In the genomic region with DNA sequence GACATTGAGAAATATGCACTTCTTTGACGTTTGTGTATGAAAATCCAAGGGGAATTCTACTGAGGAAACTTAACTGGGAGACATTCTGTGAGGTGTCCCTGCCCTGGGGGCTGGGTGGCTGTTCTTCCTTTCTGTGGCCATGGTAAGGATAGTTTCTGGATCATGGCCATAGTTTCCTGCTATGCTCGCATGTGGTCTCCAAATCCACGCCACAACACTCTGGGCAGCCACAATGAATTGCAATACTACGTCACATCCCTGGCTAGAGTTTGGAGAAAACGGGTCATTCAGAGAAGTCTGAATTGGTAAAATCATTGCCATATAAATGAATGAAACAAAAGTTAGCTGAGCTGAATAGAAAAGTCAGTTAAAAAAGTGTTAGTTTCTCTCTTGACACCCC, we compare ENCODE assay signal across 28 cellular contexts.
"Had no signal": no experiment of that assay in that cellular context is flagged by ENCODE, and none has a peak within 500 bp of the region (broad histone marks: within the 10 kb centered on the region; RNA-seq: fewer than 3 reads in every experiment).

No MANE protein-coding gene starts in this region.

- H3K27ac ChIP-seq: colonic mucosa, epithelial cell of prostate, gastrocnemius medialis, ovary, testis, tibial artery had no signal

- H3K27me3 ChIP-seq: colonic mucosa, gastrocnemius medialis, ovary, testis, tibial artery had no signal

- H3K4me3 ChIP-seq: colonic mucosa, gastrocnemius medialis, mucosa of descending colon, ovary, testis, tibial artery had no signal

- DNase-seq: colonic mucosa; effector CD8-positive, alpha-beta T cell; endodermal cell; foreskin fibroblast; gastrocnemius medialis; head of caudate nucleus; mesenchymal stem cell; mucosa of descending colon; naive thymus-derived CD4-positive, alpha-beta T cell; occipital lobe; ovary; posterior cingulate gyrus; retina; stimulated activated CD4-positive, alpha-beta T cell treated with anti-CD3 and anti-CD28 coated beads, Interleukin-2, amount 100 ng/mL, for 24 hours; stimulated activated CD4-positive, alpha-beta T cell treated with anti-CD3 and anti-CD28 coated beads, Interleukin-4, amount 100 ng/mL, for 24 hours; stimulated activated naive CD8-positive, alpha-beta T cell treated with anti-CD3 and anti-CD28 coated beads, Interleukin-15, Interleukin-2, amounts not matched to agents 100 U/mL and 50 U/mL, for 24 hours; substantia nigra; testis; tibial artery had no signal

- H3K4me1 ChIP-seq: colonic mucosa, testis had no signal

- H3K36me3 ChIP-seq: colonic mucosa, ovary had no signal

- H3K4me3 Mint-ChIP-seq: dendritic cell treated with granulocyte-macrophage colony-stimulating factor and Interleukin-4, amounts not matched to agents 40 ng/mL and 50 ng/mL, for 4 days; endodermal cell; mesothelial cell of epicardium; naive thymus-derived CD4-positive, alpha-beta T cell; nephron; stimulated activated effector memory CD8-positive, alpha-beta T cell treated with anti-CD3 and anti-CD28 coated beads, Interleukin-12 subunit alpha, Interleukin-12 subunit beta, amount 100 ng/mL, for 72 hours; type B pancreatic cell had no signal

- H3K4me1 Mint-ChIP-seq: endodermal cell; mesothelial cell of epicardium; naive thymus-derived CD4-positive, alpha-beta T cell; nephron; stimulated activated effector memory CD8-positive, alpha-beta T cell treated with anti-CD3 and anti-CD28 coated beads, Interleukin-12 subunit alpha, Interleukin-12 subunit beta, amount 100 ng/mL, for 72 hours had no signal

- ATAC-seq: esophagus mucosa; gastrocnemius medialis; left lobe of liver; mucosa of descending colon; naive thymus-derived CD4-positive, alpha-beta T cell; sciatic nerve; stimulated activated effector memory CD8-positive, alpha-beta T cell treated with anti-CD3 and anti-CD28 coated beads, Interleukin-12 subunit alpha, Interleukin-12 subunit beta, amount 100 ng/mL, for 72 hours; stimulated activated naive CD8-positive, alpha-beta T cell treated with anti-CD3 and anti-CD28 coated beads, Interleukin-15, Interleukin-2, amounts not matched to agents 100 U/mL and 50 U/mL, for 24 hours had no signal

- H3K27me3 Mint-ChIP-seq: dendritic cell treated with granulocyte-macrophage colony-stimulating factor and Interleukin-4, amounts not matched to agents 40 ng/mL and 50 ng/mL, for 4 days; naive thymus-derived CD4-positive, alpha-beta T cell; type B pancreatic cell had no signal

- H3K27ac Mint-ChIP-seq: dendritic cell treated with granulocyte-macrophage colony-stimulating factor and Interleukin-4, amounts not matched to agents 40 ng/mL and 50 ng/mL, for 4 days; endodermal cell; mesothelial cell of epicardium; naive thymus-derived CD4-positive, alpha-beta T cell; nephron; stimulated activated effector memory CD8-positive, alpha-beta T cell treated with anti-CD3 and anti-CD28 coated beads, Interleukin-12 subunit alpha, Interleukin-12 subunit beta, amount 100 ng/mL, for 72 hours; type B pancreatic cell had no signal

- H3K9me3 ChIP-seq: colonic mucosa, gastrocnemius medialis, mucosa of descending colon, ovary, testis, tibial artery had no signal

- H3K9me3 Mint-ChIP-seq: dendritic cell treated with granulocyte-macrophage colony-stimulating factor and Interleukin-4, amounts not matched to agents 40 ng/mL and 50 ng/mL, for 4 days; endodermal cell; mesothelial cell of epicardium; nephron; stimulated activated effector memory CD8-positive, alpha-beta T cell treated with anti-CD3 and anti-CD28 coated beads, Interleukin-12 subunit alpha, Interleukin-12 subunit beta, amount 100 ng/mL, for 72 hours; type B pancreatic cell had no signal
